ENCODE assay signal across 8 cellular contexts in the genomic region with DNA sequence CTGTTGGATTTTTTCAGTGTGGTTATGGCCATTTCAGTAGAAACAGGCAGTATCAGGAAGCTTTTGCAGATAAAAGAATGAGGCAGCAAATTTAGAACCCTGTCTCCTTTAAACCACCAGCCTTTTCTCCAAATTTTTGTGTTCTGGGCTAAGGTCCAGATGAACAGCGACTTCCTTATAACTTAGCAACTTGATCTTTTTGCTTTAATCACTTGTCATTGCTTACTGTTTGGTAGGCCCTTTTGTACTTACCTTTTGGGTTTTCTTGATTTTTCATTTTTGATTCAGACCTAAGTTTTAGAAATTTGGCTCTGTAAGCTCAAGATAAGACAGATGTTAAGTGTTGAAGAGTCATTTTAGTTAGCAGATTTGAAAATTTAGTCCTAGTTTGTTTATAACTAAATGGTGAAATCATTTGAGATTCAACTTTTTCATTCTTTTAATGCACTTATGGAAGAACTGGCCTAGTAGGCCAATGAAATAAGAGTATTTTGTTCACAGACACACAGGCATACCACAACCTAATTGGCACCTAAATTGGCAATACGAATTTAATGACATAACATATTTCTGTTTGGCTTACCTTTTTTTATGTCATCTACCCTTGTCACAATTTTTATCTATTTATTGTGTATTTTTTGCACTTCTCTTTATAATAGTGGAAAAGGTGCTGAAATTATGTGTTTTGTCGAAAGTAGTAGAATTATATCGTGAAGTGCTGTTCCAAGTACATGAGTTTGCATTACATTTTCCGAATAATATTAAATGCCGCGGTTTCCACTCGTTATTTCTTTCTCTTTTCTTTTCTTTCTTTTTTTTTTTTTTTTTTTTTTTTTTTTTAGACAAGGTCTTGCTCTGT. TPM values are rescaled to one million over a fixed set of nuclear protein-coding genes. Genes with fewer than 3 reads are reported as not detected.
DNase-seq lines count a peak whose midpoint lies in the region; ATAC-seq and TF ChIP-seq lines count a peak whose summit lies in the region.

No MANE protein-coding gene starts in this region.

- H3K27me3 Mint-ChIP-seq in brain (peaks cover 25% of the 10 kb centered on the region), naive B cell (no peaks in the 10 kb centered on the region)

- peak overlapping the region; percentile 77 for H3K4me2 ChIP-seq in KMS-11

- H3K79me2 ChIP-seq in KMS-11 (ENCODE audit: insufficient read depth, low read depth): peaks cover 61% of the 10 kb centered on the region

- TF ChIP-seq CTCF in C4-2B (conservative IDR thresholded peaks at IDR 0.05) (no peak), KMS-11 (conservative IDR thresholded peaks at IDR 0.05; ENCODE audit: low read depth, low read length) (no peak), brain (conservative IDR thresholded peaks at IDR 0.05) (no peak)

- no peaks in the 10 kb centered on the region for H3K36me3 ChIP-seq in KMS-11 (ENCODE audit: insufficient read depth)

- peaks cover 6% of the 10 kb centered on the region; the same call in 1 of the 2 replicates for H4K20me1 ChIP-seq in KMS-11 (ENCODE audit: insufficient read depth)

- H3K27ac Mint-ChIP-seq in brain (peak overlapping the region; percentile 95 to 99 (median 98)), naive B cell (peak overlapping the region in 1 of 6 donors; percentile 80)

- DNase-seq in naive B cell: no peak
- DNase-seq in NCI-H1092 treated with DMSO at 0.1 percent for 48 hours (lab: John Stamatoyannopoulos, UW): no peak
- DNase-seq in HCEC 1CT: no peak

- no peak overlapping the region for H2AFZ ChIP-seq in KMS-11 (ENCODE audit: low read depth)

- H3K4me3 Mint-ChIP-seq in brain (peak overlapping the region; percentile 97 to 100 (median 98)), naive B cell (peak overlapping the region; percentile 17 to 97 (median 62))

- peak overlapping the region; percentile 21 for H3K27ac ChIP-seq in C4-2B
- H3K27ac ChIP-seq in KMS-11: peak overlapping the region; percentile 26; the same call in 1 of the 2 replicates

- no peaks in the 10 kb centered on the region for H3K27me3 ChIP-seq in KMS-11 (ENCODE audit: insufficient read depth, low read depth)

- H3K4me1 ChIP-seq in KMS-11 (ENCODE audit: low read depth, poor library complexity, severe bottlenecking): peaks cover 44% of the 10 kb centered on the region

- H3K9me3 Mint-ChIP-seq in brain (peaks cover 0 to 2% (median 0%) of the 10 kb centered on the region in 5 experiments), naive B cell (no peaks in the 10 kb centered on the region)

- H3K4me1 Mint-ChIP-seq in brain (peaks cover 80% of the 10 kb centered on the region), naive B cell (peaks cover 23 to 31% (median 23%) of the 10 kb centered on the region in 3 donors)

- H3K4me3 ChIP-seq in KMS-11 (IDR thresholded peaks at IDR 0.05; ENCODE audit: insufficient read depth, low read depth, low read length): no peak overlapping the region

- no peak for ATAC-seq in naive B cell (ENCODE audit: low read depth in 2 of 2)
- ATAC-seq in HG03565 (IDR thresholded peaks at IDR 0.05; ENCODE audit: unreplicated experiment): no peak
- ATAC-seq in GM21825 (IDR thresholded peaks at IDR 0.05; ENCODE audit: unreplicated experiment): no peak

- H3K36me3 Mint-ChIP-seq in brain (peaks cover 28% of the 10 kb centered on the region), naive B cell (no peaks in the 10 kb centered on the region)

- H3K9ac ChIP-seq in KMS-11: peak overlapping the region; percentile 53; the same call in 1 of the 2 replicates

RNA-seq across cellular contexts. Expression of a gene that starts 2.1 kb away (rescaled TPM):
- polyA plus RNA-seq in brain (ENCODE audit: insufficient read depth, low read depth, low replicate concordance) (666 TPM), naive B cell (ENCODE audit: low read depth in 6 of 6) (10 to 100 TPM; 20.6 to 59.8 (median 27.8) TPM)

RNA-seq across cellular contexts. Expression of a gene that starts 12.2 kb away (rescaled TPM):
- polyA plus RNA-seq in brain (ENCODE audit: insufficient read depth, low read depth, low replicate concordance) (10.8 TPM), naive B cell (ENCODE audit: low read depth in 6 of 6) (10 to 100 TPM; 15.9 to 22.4 (median 20.8) TPM)

Comparison
In these comparisons a context has a peak if more than half of its experiments do, and no peak if none do; other contexts are left out.
1. RNA of a gene that starts 2.1 kb away (polyA plus RNA-seq): 666 TPM in brain (single experiment); 20.6 to 59.8 TPM in naive B cell; every median in the first group is over 10 times any median in the second.